Comparison of ENCODE assay signal across 1 cellular context in genomic region chr16:1152123-1152638, GRCh38.
TF ChIP-seq lines count a peak whose summit lies in the region.

No MANE protein-coding gene starts in this region.

TF ChIP-seq in HepG2, 621 proteins besides CTCF, POLR2A, EP300 and RAD21 (continued from another document):
- TF ChIP-seq NFAT5 (CRISPR knock-in tag; IDR thresholded peaks at IDR 0.05) (no peak), HNRNPL (IDR thresholded peaks at IDR 0.05; ENCODE audit: low read depth, low read length) (0 out of 2 replicates have a peak, but pooled peaks have one; percentile 36)
TF ChIP-seq in HepG2: peak in this region for 1.
